In genomic region chr1:111813440-111814304, GRCh38 we compare ENCODE assay signal across 13 cellular contexts. TPM values are rescaled to one million over a fixed set of nuclear protein-coding genes. Genes with fewer than 3 reads are reported as not detected.
DNase-seq lines count a peak whose midpoint lies in the region; ATAC-seq and TF ChIP-seq lines count a peak whose summit lies in the region.
"Had no signal": no experiment of that assay in that cellular context is flagged by ENCODE, and none has a peak within 500 bp of the region (broad histone marks: within the 10 kb centered on the region; RNA-seq: fewer than 3 reads in every experiment).

No MANE protein-coding gene starts in this region.

- no peaks in the 10 kb centered on the region for H3F3A ChIP-seq in PC-3 (ENCODE audit: low read length, unreplicated experiment)

- H3K4me2 ChIP-seq in PC-3 (ENCODE audit: low read length), result no peak overlapping the region

- no peak overlapping the region for H3K4me3 ChIP-seq in PC-3 (ENCODE audit: low read length)
- H3K4me3 ChIP-seq: adrenal gland, heart left ventricle, stomach had no signal

- no peaks in the 10 kb centered on the region for H3K79me2 ChIP-seq in PC-3 (ENCODE audit: low read length)

- ATAC-seq in PC-3, result no peak; the same call in 1 of the 2 replicates

- CTCF ChIA-PET in PC-3 (lab: Charles Lee), result interaction anchor here (0.6 kb wide), 1 partner anchor 597 kb away, joined by 3 read pairs; no protein-coding TSS in a partner anchor

- H3K9me2 ChIP-seq in PC-3 (replicated peaks; ENCODE audit: low read length), result no peaks in the 10 kb centered on the region

- H3K27ac ChIP-seq in PC-3 (ENCODE audit: low read length), result no peak overlapping the region
- H3K27ac ChIP-seq: adrenal gland, heart left ventricle, HL-60, stomach had no signal

- no peak overlapping the region for H3K9ac ChIP-seq in PC-3 (ENCODE audit: low read length)

- no TSS peak for BruUV-seq in PC-3 (replicated peaks; lab: Mats Ljungman, UMichigan)

- no peaks in the 10 kb centered on the region for H3K4me1 ChIP-seq in PC-3 (ENCODE audit: insufficient read depth, low read length)
- H3K4me1 ChIP-seq: adrenal gland, stomach had no signal

- H3K9me3 ChIP-seq in PC-3 (ENCODE audit: low read length), result no peaks in the 10 kb centered on the region
- H3K9me3 ChIP-seq: adrenal gland, heart left ventricle, stomach had no signal

- peak; percentile 6 for DNase-seq in COLO829 (ENCODE audit: low spot score)
- peak; percentile 6 for DNase-seq in PC-3
- peak; percentile 13 for DNase-seq in germinal center (ENCODE audit: low spot score)
- DNase-seq in stimulated activated CD8-positive, alpha-beta memory T cell treated with anti-CD3 and anti-CD28 coated beads, Interleukin-4, amount 100 ng/mL, for 48 hours, result no peak
- no peak for DNase-seq in posterior vena cava (ENCODE audit: low spot score)
- DNase-seq in activated naive CD4-positive, alpha-beta T cell (lab: John Stamatoyannopoulos, UW), result no peak
- DNase-seq: adrenal gland, DMS79, heart left ventricle, OCI-M1, stomach had no signal

- TF ChIP-seq CTCF in GM12872 (IDR thresholded peaks at IDR 0.05; ENCODE audit: insufficient read depth, low read depth, low read length) (peak; percentile 32; the same call in 1 of the 3 replicates), PC-3 (conservative IDR thresholded peaks at IDR 0.05; ENCODE audit: low read depth, low read length) (peak; percentile 31)

- H3K27me3 ChIP-seq in PC-3 (ENCODE audit: low read length), result peaks cover 67% of the 10 kb centered on the region
- H3K27me3 ChIP-seq: adrenal gland, heart left ventricle, stomach had no signal

- intact Hi-C loops in PC-3 (cut with micrococcal nuclease), result no loop called here
- intact Hi-C loops in posterior vena cava (cut with DNase I), result no loop called here

- no peaks in the 10 kb centered on the region for H3K36me3 ChIP-seq in PC-3 (ENCODE audit: low read depth, low read length)
- H3K36me3 ChIP-seq: adrenal gland, heart left ventricle, stomach had no signal

- no peaks in the 10 kb centered on the region for H4K20me1 ChIP-seq in PC-3 (ENCODE audit: low read length)

- H2AFZ ChIP-seq in PC-3 (ENCODE audit: low read length), result no peak overlapping the region

- POLR2A ChIA-PET in PC-3 (lab: Charles Lee; ENCODE audit: unreplicated experiment), result no interaction called here

RNA-seq across cellular contexts. Expression of gene DDX20, which starts 58.0 kb away (rescaled TPM):
- total RNA-seq in PC-3 (2014; rRNA removed), result 21.6 and 22.2 TPM in 2 replicates
- total RNA-seq in posterior vena cava, result 1 to 10 TPM; 7.8 to 8.0 TPM

Comparison
In these comparisons a context has a peak if more than half of its experiments do, and no peak if none do; other contexts are left out.
1. DNase-seq: peak in COLO829 (single experiment), PC-3 (single experiment) and germinal center (single experiment); none in stimulated activated CD8-positive, alpha-beta memory T cell treated with anti-CD3 and anti-CD28 coated beads, Interleukin-4, amount 100 ng/mL, for 48 hours (single experiment), posterior vena cava (single experiment) and activated naive CD4-positive, alpha-beta T cell (0 of 4).